ENCODE assay signal across 20 cellular contexts in the genomic region with DNA sequence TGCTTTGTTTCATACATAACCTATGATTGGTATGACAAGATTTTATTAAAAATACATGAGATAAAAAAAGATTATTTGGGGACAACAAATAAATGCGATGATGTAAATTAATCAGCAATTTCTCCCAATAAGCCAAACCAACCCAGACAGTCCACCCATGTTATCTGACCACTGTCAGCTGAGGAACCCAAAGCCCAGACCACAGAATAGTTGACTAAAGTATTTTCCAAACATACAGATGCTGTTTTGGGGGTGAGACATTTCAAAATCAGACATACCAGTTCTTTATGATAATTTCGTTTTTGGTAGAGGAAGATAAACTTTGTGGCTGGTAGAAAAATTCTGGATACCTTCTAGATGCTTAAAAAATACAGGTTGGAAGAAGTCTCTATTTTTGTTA.
DNase-seq lines count a peak whose midpoint lies in the region; ATAC-seq and TF ChIP-seq lines count a peak whose summit lies in the region.
"Had no signal": no experiment of that assay in that cellular context is flagged by ENCODE, and none has a peak within 500 bp of the region (broad histone marks: within the 10 kb centered on the region; RNA-seq: fewer than 3 reads in every experiment).

No MANE protein-coding gene starts in this region.

- no peaks in the 10 kb centered on the region for H3K27me3 ChIP-seq in adipocyte (replicated peaks; ENCODE audit: control insufficient read depth, insufficient read depth, low read length)
- H3K27me3 ChIP-seq: MG63 had no signal

- H3K4me1 Mint-ChIP-seq in activated CD4-positive, alpha-beta memory T cell treated with anti-CD3 and anti-CD28 coated beads for 36 hours (ENCODE audit: low read depth) = no peaks in the 10 kb centered on the region
- H3K4me1 Mint-ChIP-seq: CD8-positive, alpha-beta memory T cell had no signal

- POLR2A ChIA-PET in activated CD4-positive, alpha-beta memory T cell treated with anti-CD3 and anti-CD28 coated beads for 36 hours (lab: Charles Lee) = no interaction called here

- H3K4me1 ChIP-seq in adipocyte (ENCODE audit: control insufficient read depth, insufficient read depth, low read length) = no peaks in the 10 kb centered on the region

- no peaks in the 10 kb centered on the region for H3K9me3 ChIP-seq in adipocyte (ENCODE audit: control insufficient read depth, low read length)
- H3K9me3 ChIP-seq: MG63, SK-N-SH had no signal

- no peak overlapping the region for H3K4me3 ChIP-seq in adipocyte (ENCODE audit: low read length)
- H3K4me3 ChIP-seq in choroid plexus epithelial cell (ENCODE audit: low read depth, low read length) = no peak overlapping the region
- H3K4me3 ChIP-seq: MG63 had no signal

- no peak overlapping the region for H3K4me3 Mint-ChIP-seq in activated CD4-positive, alpha-beta memory T cell treated with anti-CD3 and anti-CD28 coated beads for 36 hours
- H3K4me3 Mint-ChIP-seq: CD8-positive, alpha-beta memory T cell had no signal

- H3K27me3 Mint-ChIP-seq in activated CD4-positive, alpha-beta memory T cell treated with anti-CD3 and anti-CD28 coated beads for 36 hours = no peaks in the 10 kb centered on the region
- H3K27me3 Mint-ChIP-seq: CD8-positive, alpha-beta memory T cell had no signal

- CTCF ChIA-PET in activated CD4-positive, alpha-beta memory T cell treated with anti-CD3 and anti-CD28 coated beads for 36 hours (lab: Charles Lee) = no interaction called here

- H3K27ac Mint-ChIP-seq in activated CD4-positive, alpha-beta memory T cell treated with anti-CD3 and anti-CD28 coated beads for 36 hours = no peak overlapping the region
- H3K27ac Mint-ChIP-seq: CD8-positive, alpha-beta memory T cell had no signal

- intact Hi-C loops in activated CD4-positive, alpha-beta memory T cell treated with anti-CD3 and anti-CD28 coated beads for 36 hours (cut with micrococcal nuclease) = no loop called here

- no peak overlapping the region for H3K9ac ChIP-seq in adipocyte (ENCODE audit: low read length)
- H3K9ac ChIP-seq: SK-N-SH had no signal

- H3K9me3 Mint-ChIP-seq in activated CD4-positive, alpha-beta memory T cell treated with anti-CD3 and anti-CD28 coated beads for 36 hours = peaks cover 2% of the 10 kb centered on the region

- peak; percentile 14 for DNase-seq in AG20443 (ENCODE audit: low spot score)
- DNase-seq in adipocyte (ENCODE audit: low read depth) = peak; percentile 47
- DNase-seq in choroid plexus epithelial cell (ENCODE audit: low read depth) = peak; percentile 24
- DNase-seq in non-pigmented ciliary epithelial cell (ENCODE audit: low read depth) = peak; percentile 64
- no peak for DNase-seq in activated CD4-positive, alpha-beta memory T cell treated with anti-CD3 and anti-CD28 coated beads for 36 hours
- DNase-seq in HUDEP-2 (lab: John Stamatoyannopoulos, UW; ENCODE audit: unreplicated experiment in 76 of 76) = no peak
- DNase-seq: C1 segment of cervical spinal cord; CD8-positive, alpha-beta memory T cell; DMS79 treated with DMSO at 0.1 percent for 48 hours; Kasumi-1; MG63; NCI-H1048; NCI-H1436; NCI-H1930; NCI-H226; NCI-H524 treated with DMSO at 0.1 percent for 48 hours; SHP77; SK-N-SH had no signal

- no peaks in the 10 kb centered on the region for H3K36me3 Mint-ChIP-seq in activated CD4-positive, alpha-beta memory T cell treated with anti-CD3 and anti-CD28 coated beads for 36 hours
- H3K36me3 Mint-ChIP-seq: CD8-positive, alpha-beta memory T cell had no signal

- ATAC-seq in GM21529 (IDR thresholded peaks at IDR 0.05; ENCODE audit: unreplicated experiment) = no peak
- no peak for ATAC-seq in GM21737 (IDR thresholded peaks at IDR 0.05; ENCODE audit: unreplicated experiment)

- no peak for TF ChIP-seq CTCF in choroid plexus epithelial cell (conservative IDR thresholded peaks at IDR 0.05; ENCODE audit: low read depth, low read length)

- no peaks in the 10 kb centered on the region for H3K36me3 ChIP-seq in adipocyte (ENCODE audit: control insufficient read depth, insufficient read depth, low read length, severe bottlenecking)
- H3K36me3 ChIP-seq: MG63 had no signal

Comparison
In these comparisons a context has a peak if more than half of its experiments do, and no peak if none do; other contexts are left out.
1. DNase-seq: peak in AG20443 (single experiment), adipocyte (single experiment), choroid plexus epithelial cell (single experiment) and non-pigmented ciliary epithelial cell (single experiment); none in activated CD4-positive, alpha-beta memory T cell treated with anti-CD3 and anti-CD28 coated beads for 36 hours (single experiment) and HUDEP-2 (0 of 76).